8 cellular contexts compared by ENCODE assay signal in genomic region chr17:7133424-7133823, GRCh38. TPM values are rescaled to one million over a fixed set of nuclear protein-coding genes. Genes with fewer than 3 reads are reported as not detected.
DNase-seq lines count a peak whose midpoint lies in the region; ATAC-seq and TF ChIP-seq lines count a peak whose summit lies in the region.

No MANE protein-coding gene starts in this region.

- no peaks in the 10 kb centered on the region; the same call in 1 of the 2 replicates for H3K9me3 ChIP-seq in AG04450 (ENCODE audit: control insufficient read depth, insufficient read depth, low read length)
- no peaks in the 10 kb centered on the region for H3K9me3 ChIP-seq in HUES64 (ENCODE audit: insufficient read depth, low read depth, low read length)

- DNase-seq in AG04450 (ENCODE audit: low read depth, low spot score) (no peak), head of caudate nucleus (peak in 23 of 42 donors; percentile 11 to 60 (median 36))
- DNase-seq in activated CD8-positive, alpha-beta memory T cell treated with anti-CD3 and anti-CD28 coated beads, Interleukin-2, amount 50 U/mL, for 1 hour (ENCODE audit: extremely low read depth), result peak; percentile 12
- DNase-seq in stimulated activated CD4-positive, alpha-beta T cell treated with anti-CD3 and anti-CD28 coated beads, TNF-alpha, amount 100 ng/mL, for 24 hours (ENCODE audit: low read depth in 3 of 3), result peak in 2 of 3 experiments; percentile 9 to 35

- peaks cover 24% of the 10 kb centered on the region for H3K4me1 ChIP-seq in HUES64 (ENCODE audit: insufficient read depth, low read length)

- ATAC-seq in HG03139 (IDR thresholded peaks at IDR 0.05; ENCODE audit: unreplicated experiment) (no peak), HG03025 (IDR thresholded peaks at IDR 0.05; ENCODE audit: low FRiP score, unreplicated experiment) (no peak), esophagus mucosa (no peak)

- CTCF ChIA-PET in AG04450 (lab: Charles Lee), result interaction anchor here (0.6 to 3.1 kb wide), 10 partner anchors 8 to 222 kb away, joined by 3 to 29 read pairs (median 4); no protein-coding TSS in a partner anchor

- POLR2A ChIA-PET in AG04450 (lab: Yijun Ruan, JAX), result no interaction called here

- H3K27ac ChIP-seq in AG04450 (ENCODE audit: low read depth, low read length) (no peak overlapping the region), HUES64 (ENCODE audit: low read depth, low read length) (no peak overlapping the region)

- 9% methylated on average over 19 of the region's 19 CpGs for WGBS in HUES64

- H3K9ac ChIP-seq in HUES64 (ENCODE audit: low read depth, low read length), result no peak overlapping the region

- peak; percentile 51 for TF ChIP-seq CTCF in AG04450 (IDR thresholded peaks at IDR 0.05; ENCODE audit: low read depth, low read length)

- H3K4me3 ChIP-seq in AG04450 (ENCODE audit: low read depth, low read length) (no peak overlapping the region), HUES64 (ENCODE audit: low read length) (peak overlapping the region; percentile 12; the same call in 1 of the 2 replicates)

- intact Hi-C loops in head of caudate nucleus (cut with DNase I), result no loop called here

- peaks cover 45% of the 10 kb centered on the region for H3K27me3 ChIP-seq in AG04450 (ENCODE audit: control insufficient read depth, insufficient read depth, low read length)
- peaks cover 28% of the 10 kb centered on the region for H3K27me3 ChIP-seq in HUES64 (ENCODE audit: insufficient read depth, low read length)

- H3K36me3 ChIP-seq in HUES64 (ENCODE audit: insufficient read depth, low read length), result no peaks in the 10 kb centered on the region

RNA-seq across cellular contexts. Expression of gene ASGR2, which starts 18.8 kb away (rescaled TPM):
- polyA plus RNA-seq in AG04450 (2011; rRNA removed), result not detected in 2 replicates
- polyA minus RNA-seq in AG04450 (2011; rRNA and poly(A)+ RNA removed), result not detected in 2 replicates
- 0.55 TPM for polyA plus RNA-seq in HUES64 (2013, experiment 1 of 2)
- polyA plus RNA-seq in HUES64 (2013, experiment 2 of 2), result 0.82 TPM
- 0.24 TPM for total RNA-seq in esophagus mucosa

RNA-seq across cellular contexts. Expression of gene ASGR1, which starts 45.7 kb away (rescaled TPM):
- polyA plus RNA-seq in AG04450 (2011; rRNA removed), result 1.1 and 1.5 TPM in 2 replicates
- polyA minus RNA-seq in AG04450 (2011; rRNA and poly(A)+ RNA removed), result 0.61 and 0.74 TPM in 2 replicates
- polyA plus RNA-seq in HUES64 (2013, experiment 1 of 2), result 8.3 TPM
- polyA plus RNA-seq in HUES64 (2013, experiment 2 of 2), result 12.5 TPM
- total RNA-seq in esophagus mucosa, result 1.00 TPM

RNA-seq across cellular contexts. Expression of gene CLEC10A, which starts 53.4 kb away (rescaled TPM):
- polyA plus RNA-seq in AG04450 (2011; rRNA removed), result not detected in 2 replicates
- not detected in 2 replicates for polyA minus RNA-seq in AG04450 (2011; rRNA and poly(A)+ RNA removed)
- 2.1 TPM for polyA plus RNA-seq in HUES64 (2013, experiment 1 of 2)
- polyA plus RNA-seq in HUES64 (2013, experiment 2 of 2), result 1.5 TPM
- 0.92 TPM for total RNA-seq in esophagus mucosa
